In the genomic region with DNA sequence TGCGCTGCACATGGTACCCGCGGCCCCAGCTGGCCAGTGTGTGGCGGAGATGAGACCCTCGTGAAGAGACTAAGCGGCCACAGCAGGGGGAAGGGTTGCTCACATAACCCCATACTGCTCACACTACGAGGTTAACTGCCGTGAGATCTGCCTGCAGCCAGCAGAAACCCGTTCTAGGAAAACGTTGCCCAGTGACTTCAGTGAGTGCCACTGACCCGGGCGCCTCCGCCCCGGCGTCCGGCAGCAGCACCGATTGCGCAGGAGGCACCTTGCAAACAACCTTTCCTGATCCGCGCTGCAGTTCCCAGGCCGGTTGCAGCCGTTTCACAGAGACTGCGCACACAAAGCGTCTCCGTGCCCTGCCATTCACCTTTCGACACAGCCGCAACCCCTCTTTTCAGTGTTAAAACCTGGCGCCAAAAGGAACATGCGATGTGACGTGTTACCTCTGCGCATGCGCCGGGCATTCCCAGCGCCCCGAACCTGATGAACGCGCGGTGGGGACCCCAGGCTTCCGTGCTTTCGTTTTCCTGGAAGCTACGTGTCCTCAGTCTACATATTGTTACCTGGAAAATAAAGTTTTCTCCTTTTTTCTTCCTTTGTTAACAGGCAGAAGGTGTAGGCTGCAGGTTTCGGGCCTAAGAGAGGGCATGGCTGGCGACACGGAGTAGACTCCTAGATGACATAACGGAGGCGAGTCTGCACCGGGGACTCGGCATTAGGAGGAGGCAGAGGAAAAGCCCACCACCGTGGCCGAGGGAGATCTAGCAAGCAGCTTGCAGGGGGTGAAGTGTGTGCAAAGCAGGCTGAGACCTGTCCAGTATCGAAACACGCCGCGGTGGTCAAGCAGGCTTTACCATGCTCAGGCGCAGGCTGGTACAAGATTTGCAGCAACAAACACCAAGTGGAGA, we compare ENCODE assay signal across 1 cellular context.
A peak's percentile ranks its signal among the peaks of the same experiment; 100 is the strongest.
TF ChIP-seq lines count a peak whose summit lies in the region.

No MANE protein-coding gene starts in this region.

TF ChIP-seq in HEK293, 187 proteins besides CTCF, POLR2A, EP300 and RAD21 (continued from another document and continues in another):
- TF ChIP-seq ZNF221 (tag by site-specific recombination; IDR thresholded peaks at IDR 0.05; ENCODE audit: borderline replicate concordance) (no peak), TRIM28 (IDR thresholded peaks at IDR 0.05; ENCODE audit: borderline replicate concordance, low read length) (no peak), MEIS1 (CRISPR knock-in tag; IDR thresholded peaks at IDR 0.05; ENCODE audit: borderline replicate concordance) (no peak), KLF8 (tag by site-specific recombination; IDR thresholded peaks at IDR 0.05) (peak; percentile 1; the same call in 1 of the 2 replicates), ZBTB17 (tag by site-specific recombination; IDR thresholded peaks at IDR 0.05) (peak; percentile 72; the same call in 1 of the 2 replicates), ZEB2 (tag by site-specific recombination; IDR thresholded peaks at IDR 0.05) (peak; percentile 78; the same call in 1 of the 2 replicates), ZNF138 (tag by site-specific recombination; IDR thresholded peaks at IDR 0.05; ENCODE audit: borderline replicate concordance) (no peak), ZNF394 (tag by site-specific recombination; IDR thresholded peaks at IDR 0.05; ENCODE audit: borderline replicate concordance) (peak; percentile 33; the same call in 1 of the 2 replicates), KLF9 (tag by site-specific recombination; IDR thresholded peaks at IDR 0.05; ENCODE audit: low read depth) (0 out of 2 replicates have a peak, but pooled peaks have one; percentile 13), SP3 (tag by site-specific recombination; IDR thresholded peaks at IDR 0.05) (peak; percentile 26; the same call in 1 of the 2 replicates), ZNF2 (tag by site-specific recombination; IDR thresholded peaks at IDR 0.05) (no peak; the same call in 1 of the 2 replicates), ZNF610 (tag by site-specific recombination; IDR thresholded peaks at IDR 0.05; ENCODE audit: borderline replicate concordance) (peak; percentile 40; the same call in 1 of the 2 replicates), ZNF768 (tag by site-specific recombination; IDR thresholded peaks at IDR 0.05) (no peak), ZNF629 (tag by site-specific recombination; IDR thresholded peaks at IDR 0.05) (peak; percentile 86), RBAK (tag by site-specific recombination; IDR thresholded peaks at IDR 0.05) (no peak), ZNF792 (tag by site-specific recombination; IDR thresholded peaks at IDR 0.05) (no peak), ZNF776 (tag by site-specific recombination; IDR thresholded peaks at IDR 0.05; ENCODE audit: borderline replicate concordance) (no peak), ZSCAN16 (tag by site-specific recombination; IDR thresholded peaks at IDR 0.05) (0 out of 2 replicates have a peak, but pooled peaks have one; percentile 8), HOXA7 (CRISPR knock-in tag; IDR thresholded peaks at IDR 0.05; ENCODE audit: borderline replicate concordance) (no peak), ZNF549 (tag by site-specific recombination; IDR thresholded peaks at IDR 0.05) (no peak), ZSCAN30 (tag by site-specific recombination; IDR thresholded peaks at IDR 0.05) (0 out of 2 replicates have a peak, but pooled peaks have one; percentile 14), ZBTB48 (tag by site-specific recombination; IDR thresholded peaks at IDR 0.05) (peak; percentile 81), ZNF10 (tag by site-specific recombination; IDR thresholded peaks at IDR 0.05) (peak; percentile 89), ZNF558 (tag by site-specific recombination; IDR thresholded peaks at IDR 0.05) (no peak), ZNF404 (tag by site-specific recombination; IDR thresholded peaks at IDR 0.05) (no peak), ZBTB21 (tag by site-specific recombination; IDR thresholded peaks at IDR 0.05) (peak; percentile 78; the same call in 1 of the 2 replicates), ZNF76 (tag by site-specific recombination; IDR thresholded peaks at IDR 0.05; ENCODE audit: borderline replicate concordance, low read depth) (no peak), GLIS2 (tag by site-specific recombination; IDR thresholded peaks at IDR 0.05) (peak; percentile 26; the same call in 1 of the 2 replicates), ZFHX2 (tag by site-specific recombination; conservative IDR thresholded peaks at IDR 0.05) (peak; percentile 61), ZFP37 (tag by site-specific recombination; IDR thresholded peaks at IDR 0.05) (peak; percentile 66; the same call in 1 of the 2 replicates), SCRT1 (tag by site-specific recombination; IDR thresholded peaks at IDR 0.05; ENCODE audit: borderline replicate concordance) (no peak), ZNF24 (tag by site-specific recombination; IDR thresholded peaks at IDR 0.05) (no peak), ZNF324 (tag by site-specific recombination; IDR thresholded peaks at IDR 0.05) (no peak; the same call in 1 of the 2 replicates), ZBTB20 (tag by site-specific recombination; IDR thresholded peaks at IDR 0.05) (peak; percentile 86; the same call in 1 of the 2 replicates), ZIC2 (tag by site-specific recombination; IDR thresholded peaks at IDR 0.05) (peak; percentile 100)
- TF ChIP-seq, protein P1, sequence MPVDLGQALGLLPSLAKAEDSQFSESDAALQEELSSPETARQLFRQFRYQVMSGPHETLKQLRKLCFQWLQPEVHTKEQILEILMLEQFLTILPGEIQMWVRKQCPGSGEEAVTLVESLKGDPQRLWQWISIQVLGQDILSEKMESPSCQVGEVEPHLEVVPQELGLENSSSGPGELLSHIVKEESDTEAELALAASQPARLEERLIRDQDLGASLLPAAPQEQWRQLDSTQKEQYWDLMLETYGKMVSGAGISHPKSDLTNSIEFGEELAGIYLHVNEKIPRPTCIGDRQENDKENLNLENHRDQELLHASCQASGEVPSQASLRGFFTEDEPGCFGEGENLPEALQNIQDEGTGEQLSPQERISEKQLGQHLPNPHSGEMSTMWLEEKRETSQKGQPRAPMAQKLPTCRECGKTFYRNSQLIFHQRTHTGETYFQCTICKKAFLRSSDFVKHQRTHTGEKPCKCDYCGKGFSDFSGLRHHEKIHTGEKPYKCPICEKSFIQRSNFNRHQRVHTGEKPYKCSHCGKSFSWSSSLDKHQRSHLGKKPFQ (tag by site-specific recombination; IDR thresholded peaks at IDR 0.05) = peak; percentile 55; the same call in 1 of the 2 replicates
- TF ChIP-seq, protein P2, sequence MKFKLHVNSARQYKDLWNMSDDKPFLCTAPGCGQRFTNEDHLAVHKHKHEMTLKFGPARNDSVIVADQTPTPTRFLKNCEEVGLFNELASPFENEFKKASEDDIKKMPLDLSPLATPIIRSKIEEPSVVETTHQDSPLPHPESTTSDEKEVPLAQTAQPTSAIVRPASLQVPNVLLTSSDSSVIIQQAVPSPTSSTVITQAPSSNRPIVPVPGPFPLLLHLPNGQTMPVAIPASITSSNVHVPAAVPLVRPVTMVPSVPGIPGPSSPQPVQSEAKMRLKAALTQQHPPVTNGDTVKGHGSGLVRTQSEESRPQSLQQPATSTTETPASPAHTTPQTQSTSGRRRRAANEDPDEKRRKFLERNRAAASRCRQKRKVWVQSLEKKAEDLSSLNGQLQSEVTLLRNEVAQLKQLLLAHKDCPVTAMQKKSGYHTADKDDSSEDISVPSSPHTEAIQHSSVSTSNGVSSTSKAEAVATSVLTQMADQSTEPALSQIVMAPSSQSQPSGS (tag by site-specific recombination; IDR thresholded peaks at IDR 0.05; ENCODE audit: low read depth) = no peak
- TF ChIP-seq, protein P3, sequence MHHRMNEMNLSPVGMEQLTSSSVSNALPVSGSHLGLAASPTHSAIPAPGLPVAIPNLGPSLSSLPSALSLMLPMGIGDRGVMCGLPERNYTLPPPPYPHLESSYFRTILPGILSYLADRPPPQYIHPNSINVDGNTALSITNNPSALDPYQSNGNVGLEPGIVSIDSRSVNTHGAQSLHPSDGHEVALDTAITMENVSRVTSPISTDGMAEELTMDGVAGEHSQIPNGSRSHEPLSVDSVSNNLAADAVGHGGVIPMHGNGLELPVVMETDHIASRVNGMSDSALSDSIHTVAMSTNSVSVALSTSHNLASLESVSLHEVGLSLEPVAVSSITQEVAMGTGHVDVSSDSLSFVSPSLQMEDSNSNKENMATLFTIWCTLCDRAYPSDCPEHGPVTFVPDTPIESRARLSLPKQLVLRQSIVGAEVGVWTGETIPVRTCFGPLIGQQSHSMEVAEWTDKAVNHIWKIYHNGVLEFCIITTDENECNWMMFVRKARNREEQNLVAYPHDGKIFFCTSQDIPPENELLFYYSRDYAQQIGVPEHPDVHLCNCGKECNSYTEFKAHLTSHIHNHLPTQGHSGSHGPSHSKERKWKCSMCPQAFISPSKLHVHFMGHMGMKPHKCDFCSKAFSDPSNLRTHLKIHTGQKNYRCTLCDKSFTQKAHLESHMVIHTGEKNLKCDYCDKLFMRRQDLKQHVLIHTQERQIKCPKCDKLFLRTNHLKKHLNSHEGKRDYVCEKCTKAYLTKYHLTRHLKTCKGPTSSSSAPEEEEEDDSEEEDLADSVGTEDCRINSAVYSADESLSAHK (tag by site-specific recombination; IDR thresholded peaks at IDR 0.05) = no peak
- TF ChIP-seq, protein P4, sequence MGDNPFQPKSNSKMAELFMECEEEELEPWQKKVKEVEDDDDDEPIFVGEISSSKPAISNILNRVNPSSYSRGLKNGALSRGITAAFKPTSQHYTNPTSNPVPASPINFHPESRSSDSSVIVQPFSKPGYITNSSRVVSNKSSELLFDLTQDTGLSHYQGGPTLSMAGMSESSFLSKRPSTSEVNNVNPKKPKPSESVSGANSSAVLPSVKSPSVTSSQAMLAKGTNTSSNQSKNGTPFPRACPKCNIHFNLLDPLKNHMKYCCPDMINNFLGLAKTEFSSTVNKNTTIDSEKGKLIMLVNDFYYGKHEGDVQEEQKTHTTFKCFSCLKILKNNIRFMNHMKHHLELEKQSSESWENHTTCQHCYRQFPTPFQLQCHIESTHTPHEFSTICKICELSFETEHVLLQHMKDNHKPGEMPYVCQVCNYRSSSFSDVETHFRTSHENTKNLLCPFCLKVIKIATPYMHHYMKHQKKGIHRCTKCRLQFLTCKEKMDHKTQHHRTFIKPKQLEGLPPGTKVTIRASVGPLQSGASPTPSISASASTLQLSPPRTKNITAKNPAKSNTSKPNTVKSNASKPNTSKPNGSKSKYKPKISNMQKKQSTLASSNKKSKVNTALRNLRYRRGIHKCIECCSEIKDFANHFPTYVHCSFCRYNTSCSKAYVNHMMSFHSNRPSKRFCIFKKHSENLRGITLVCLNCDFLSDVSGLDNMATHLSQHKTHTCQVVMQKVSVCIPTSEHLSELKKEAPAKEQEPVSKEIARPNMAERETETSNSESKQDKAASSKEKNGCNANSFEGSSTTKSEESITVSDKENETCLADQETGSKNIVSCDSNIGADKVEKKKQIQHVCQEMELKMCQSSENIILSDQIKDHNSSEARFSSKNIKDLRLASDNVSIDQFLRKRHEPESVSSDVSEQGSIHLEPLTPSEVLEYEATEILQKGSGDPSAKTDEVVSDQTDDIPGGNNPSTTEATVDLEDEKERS (tag by site-specific recombination; IDR thresholded peaks at IDR 0.05) = no peak
- TF ChIP-seq, protein P5, sequence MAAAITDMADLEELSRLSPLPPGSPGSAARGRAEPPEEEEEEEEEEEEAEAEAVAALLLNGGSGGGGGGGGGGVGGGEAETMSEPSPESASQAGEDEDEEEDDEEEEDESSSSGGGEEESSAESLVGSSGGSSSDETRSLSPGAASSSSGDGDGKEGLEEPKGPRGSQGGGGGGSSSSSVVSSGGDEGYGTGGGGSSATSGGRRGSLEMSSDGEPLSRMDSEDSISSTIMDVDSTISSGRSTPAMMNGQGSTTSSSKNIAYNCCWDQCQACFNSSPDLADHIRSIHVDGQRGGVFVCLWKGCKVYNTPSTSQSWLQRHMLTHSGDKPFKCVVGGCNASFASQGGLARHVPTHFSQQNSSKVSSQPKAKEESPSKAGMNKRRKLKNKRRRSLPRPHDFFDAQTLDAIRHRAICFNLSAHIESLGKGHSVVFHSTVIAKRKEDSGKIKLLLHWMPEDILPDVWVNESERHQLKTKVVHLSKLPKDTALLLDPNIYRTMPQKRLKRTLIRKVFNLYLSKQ (tag by site-specific recombination; IDR thresholded peaks at IDR 0.05; ENCODE audit: borderline replicate concordance) = no peak
- TF ChIP-seq, protein P6, sequence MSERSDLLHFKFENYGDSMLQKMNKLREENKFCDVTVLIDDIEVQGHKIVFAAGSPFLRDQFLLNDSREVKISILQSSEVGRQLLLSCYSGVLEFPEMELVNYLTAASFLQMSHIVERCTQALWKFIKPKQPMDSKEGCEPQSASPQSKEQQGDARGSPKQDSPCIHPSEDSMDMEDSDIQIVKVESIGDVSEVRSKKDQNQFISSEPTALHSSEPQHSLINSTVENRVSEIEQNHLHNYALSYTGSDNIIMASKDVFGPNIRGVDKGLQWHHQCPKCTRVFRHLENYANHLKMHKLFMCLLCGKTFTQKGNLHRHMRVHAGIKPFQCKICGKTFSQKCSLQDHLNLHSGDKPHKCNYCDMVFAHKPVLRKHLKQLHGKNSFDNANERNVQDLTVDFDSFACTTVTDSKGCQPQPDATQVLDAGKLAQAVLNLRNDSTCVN (tag by site-specific recombination; optimal IDR thresholded peaks at IDR 0.05) = peak; percentile 61
- TF ChIP-seq, protein P7, sequence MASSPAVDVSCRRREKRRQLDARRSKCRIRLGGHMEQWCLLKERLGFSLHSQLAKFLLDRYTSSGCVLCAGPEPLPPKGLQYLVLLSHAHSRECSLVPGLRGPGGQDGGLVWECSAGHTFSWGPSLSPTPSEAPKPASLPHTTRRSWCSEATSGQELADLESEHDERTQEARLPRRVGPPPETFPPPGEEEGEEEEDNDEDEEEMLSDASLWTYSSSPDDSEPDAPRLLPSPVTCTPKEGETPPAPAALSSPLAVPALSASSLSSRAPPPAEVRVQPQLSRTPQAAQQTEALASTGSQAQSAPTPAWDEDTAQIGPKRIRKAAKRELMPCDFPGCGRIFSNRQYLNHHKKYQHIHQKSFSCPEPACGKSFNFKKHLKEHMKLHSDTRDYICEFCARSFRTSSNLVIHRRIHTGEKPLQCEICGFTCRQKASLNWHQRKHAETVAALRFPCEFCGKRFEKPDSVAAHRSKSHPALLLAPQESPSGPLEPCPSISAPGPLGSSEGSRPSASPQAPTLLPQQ (tag by site-specific recombination; IDR thresholded peaks at IDR 0.05) = peak; percentile 23; the same call in 1 of the 2 replicates
- TF ChIP-seq, protein P8, sequence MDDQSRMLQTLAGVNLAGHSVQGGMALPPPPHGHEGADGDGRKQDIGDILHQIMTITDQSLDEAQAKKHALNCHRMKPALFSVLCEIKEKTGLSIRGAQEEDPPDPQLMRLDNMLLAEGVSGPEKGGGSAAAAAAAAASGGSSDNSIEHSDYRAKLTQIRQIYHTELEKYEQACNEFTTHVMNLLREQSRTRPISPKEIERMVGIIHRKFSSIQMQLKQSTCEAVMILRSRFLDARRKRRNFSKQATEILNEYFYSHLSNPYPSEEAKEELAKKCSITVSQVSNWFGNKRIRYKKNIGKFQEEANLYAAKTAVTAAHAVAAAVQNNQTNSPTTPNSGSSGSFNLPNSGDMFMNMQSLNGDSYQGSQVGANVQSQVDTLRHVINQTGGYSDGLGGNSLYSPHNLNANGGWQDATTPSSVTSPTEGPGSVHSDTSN (CRISPR knock-in tag; IDR thresholded peaks at IDR 0.05) = 0 out of 2 replicates have a peak, but pooled peaks have one; percentile 1
- TF ChIP-seq, protein P9, sequence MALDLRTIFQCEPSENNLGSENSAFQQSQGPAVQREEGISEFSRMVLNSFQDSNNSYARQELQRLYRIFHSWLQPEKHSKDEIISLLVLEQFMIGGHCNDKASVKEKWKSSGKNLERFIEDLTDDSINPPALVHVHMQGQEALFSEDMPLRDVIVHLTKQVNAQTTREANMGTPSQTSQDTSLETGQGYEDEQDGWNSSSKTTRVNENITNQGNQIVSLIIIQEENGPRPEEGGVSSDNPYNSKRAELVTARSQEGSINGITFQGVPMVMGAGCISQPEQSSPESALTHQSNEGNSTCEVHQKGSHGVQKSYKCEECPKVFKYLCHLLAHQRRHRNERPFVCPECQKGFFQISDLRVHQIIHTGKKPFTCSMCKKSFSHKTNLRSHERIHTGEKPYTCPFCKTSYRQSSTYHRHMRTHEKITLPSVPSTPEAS (tag by site-specific recombination; IDR thresholded peaks at IDR 0.05) = 0 out of 2 replicates have a peak, but pooled peaks have one; percentile 7
